Comparison of ENCODE assay signal across 1 cellular context in genomic region chr18:49853436-49853835, GRCh38.
TF ChIP-seq lines count a peak whose summit lies in the region.

No MANE protein-coding gene starts in this region.

TF ChIP-seq in H1, 55 proteins besides CTCF, POLR2A, EP300 and RAD21 (continued from another document):
- TF ChIP-seq RXRA (IDR thresholded peaks at IDR 0.05; ENCODE audit: insufficient read depth, low read depth, low read length) (no peak), CHD2 (IDR thresholded peaks at IDR 0.05; ENCODE audit: low read length) (no peak), NANOG (IDR thresholded peaks at IDR 0.05; ENCODE audit: insufficient read depth, low read depth, low read length, poor library complexity, severe bottlenecking) (no peak), CBX8 (IDR thresholded peaks at IDR 0.05; ENCODE audit: borderline replicate concordance, low read depth, low read length) (no peak), POLR2AphosphoS5 (IDR thresholded peaks at IDR 0.05; ENCODE audit: low read depth, low read length) (no peak), SP4 (IDR thresholded peaks at IDR 0.05; ENCODE audit: low read length) (no peak), CREB1 (IDR thresholded peaks at IDR 0.05) (no peak), TBP (IDR thresholded peaks at IDR 0.05; ENCODE audit: low read depth, low read length) (no peak), CTBP2 (IDR thresholded peaks at IDR 0.05; ENCODE audit: borderline replicate concordance, insufficient read depth, insufficient read length, low read length) (no peak), GTF2F1 (IDR thresholded peaks at IDR 0.05; ENCODE audit: borderline replicate concordance, low read depth, low read length) (no peak), SUZ12 (IDR thresholded peaks at IDR 0.05; ENCODE audit: low read length) (no peak), RNF2 (IDR thresholded peaks at IDR 0.05; ENCODE audit: borderline replicate concordance, low read depth, low read length, missing control alignments, poor library complexity, severe bottlenecking) (no peak), TAF1 (IDR thresholded peaks at IDR 0.05; ENCODE audit: low read depth, low read length) (no peak)
- TF ChIP-seq, protein P1, sequence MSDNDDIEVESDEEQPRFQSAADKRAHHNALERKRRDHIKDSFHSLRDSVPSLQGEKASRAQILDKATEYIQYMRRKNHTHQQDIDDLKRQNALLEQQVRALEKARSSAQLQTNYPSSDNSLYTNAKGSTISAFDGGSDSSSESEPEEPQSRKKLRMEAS (IDR thresholded peaks at IDR 0.05) = no peak
- TF ChIP-seq, protein P2, sequence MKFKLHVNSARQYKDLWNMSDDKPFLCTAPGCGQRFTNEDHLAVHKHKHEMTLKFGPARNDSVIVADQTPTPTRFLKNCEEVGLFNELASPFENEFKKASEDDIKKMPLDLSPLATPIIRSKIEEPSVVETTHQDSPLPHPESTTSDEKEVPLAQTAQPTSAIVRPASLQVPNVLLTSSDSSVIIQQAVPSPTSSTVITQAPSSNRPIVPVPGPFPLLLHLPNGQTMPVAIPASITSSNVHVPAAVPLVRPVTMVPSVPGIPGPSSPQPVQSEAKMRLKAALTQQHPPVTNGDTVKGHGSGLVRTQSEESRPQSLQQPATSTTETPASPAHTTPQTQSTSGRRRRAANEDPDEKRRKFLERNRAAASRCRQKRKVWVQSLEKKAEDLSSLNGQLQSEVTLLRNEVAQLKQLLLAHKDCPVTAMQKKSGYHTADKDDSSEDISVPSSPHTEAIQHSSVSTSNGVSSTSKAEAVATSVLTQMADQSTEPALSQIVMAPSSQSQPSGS (IDR thresholded peaks at IDR 0.05; ENCODE audit: low read length) = no peak
- TF ChIP-seq, protein P3, sequence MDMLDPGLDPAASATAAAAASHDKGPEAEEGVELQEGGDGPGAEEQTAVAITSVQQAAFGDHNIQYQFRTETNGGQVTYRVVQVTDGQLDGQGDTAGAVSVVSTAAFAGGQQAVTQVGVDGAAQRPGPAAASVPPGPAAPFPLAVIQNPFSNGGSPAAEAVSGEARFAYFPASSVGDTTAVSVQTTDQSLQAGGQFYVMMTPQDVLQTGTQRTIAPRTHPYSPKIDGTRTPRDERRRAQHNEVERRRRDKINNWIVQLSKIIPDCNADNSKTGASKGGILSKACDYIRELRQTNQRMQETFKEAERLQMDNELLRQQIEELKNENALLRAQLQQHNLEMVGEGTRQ (IDR thresholded peaks at IDR 0.05; ENCODE audit: low read length) = no peak
